In genomic region chr6:143773503-143773902, GRCh38 we compare ENCODE assay signal across 15 cellular contexts.
DNase-seq lines count a peak whose midpoint lies in the region; ATAC-seq and TF ChIP-seq lines count a peak whose summit lies in the region.
"Had no signal": no experiment of that assay in that cellular context is flagged by ENCODE, and none has a peak within 500 bp of the region (broad histone marks: within the 10 kb centered on the region; RNA-seq: fewer than 3 reads in every experiment).

No MANE protein-coding gene starts in this region.

- DNase-seq in Right ventricle myocardium inferior (ENCODE audit: missing footprints) (no peak), cardiac septum (ENCODE audit: low spot score) (no peak), Right ventricle myocardium superior (no peak), omental fat pad (ENCODE audit: low spot score) (no peak), DMS53 treated with DMSO at 0.1 percent for 48 hours (lab: John Stamatoyannopoulos, UW; ENCODE audit: unreplicated experiment) (no peak), DMS53 (lab: John Stamatoyannopoulos, UW) (no peak), LoVo (ENCODE audit: low spot score) (no peak)
- DNase-seq in NK-92 treated with Interleukin-12 subunit alpha and Interleukin-12 subunit beta, amount 100 ng/mL, for 24 hours (lab: John Stamatoyannopoulos, UW), result no peak
- DNase-seq: activated CD4-positive, alpha-beta T cell treated with anti-CD3 and anti-CD28 coated beads for 4 hours; activated T-cell treated with anti-CD3 and anti-CD28 coated beads, Interleukin-2, amount 50 U/mL, for 1 hour; CD4-positive, alpha-beta T cell; colonic mucosa; NCI-H2081 treated with DMSO at 0.1 percent for 48 hours; NCI-H748 treated with DMSO at 0.1 percent for 48 hours; nucleus accumbens had no signal

- TF ChIP-seq CTCF in omental fat pad (IDR thresholded peaks at IDR 0.05), result no peak

- ATAC-seq in Right ventricle myocardium inferior (peak; percentile 68), Right ventricle myocardium superior (ENCODE audit: poor library complexity) (peak; percentile 75), omental fat pad (ENCODE audit: low FRiP score) (peak; percentile 55)

- intact Hi-C loops in Right ventricle myocardium inferior (cut with DNase I) (loop anchor here (5.0 kb wide), 1 partner anchor 69 kb away; the partner anchor contains the start of gene LTV1), cardiac septum (cut with DNase I) (no loop called here), Right ventricle myocardium superior (cut with DNase I) (no loop called here)
